13 cellular contexts compared by ENCODE assay signal in the genomic region with DNA sequence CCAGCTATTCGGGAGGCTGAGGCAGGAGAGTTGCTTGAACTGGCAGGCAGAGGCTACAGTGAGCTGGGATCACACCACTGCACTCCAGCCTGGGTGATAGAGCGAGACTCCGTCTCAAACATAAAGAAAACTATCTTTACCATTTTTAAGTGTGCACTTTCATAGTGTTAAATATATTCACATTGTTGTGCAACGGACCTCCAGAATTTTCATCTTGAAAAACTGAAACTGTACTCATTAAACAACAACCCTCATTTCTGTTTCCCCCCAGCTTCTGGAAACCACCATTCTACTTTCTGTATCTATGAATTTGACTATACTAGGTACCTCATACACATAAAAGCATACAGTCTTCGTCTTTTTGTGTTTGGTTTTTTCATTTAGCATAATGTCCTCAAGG. TPM values are rescaled to one million over a fixed set of nuclear protein-coding genes. Genes with fewer than 3 reads are reported as not detected.
DNase-seq lines count a peak whose midpoint lies in the region; ATAC-seq lines count a peak whose summit lies in the region.
"Had no signal": no experiment of that assay in that cellular context is flagged by ENCODE, and none has a peak within 500 bp of the region (broad histone marks: within the 10 kb centered on the region; RNA-seq: fewer than 3 reads in every experiment).

No MANE protein-coding gene starts in this region.

- H3K36me3 ChIP-seq in HAP-1 (replicated peaks) (no peaks in the 10 kb centered on the region), H7 (replicated peaks; ENCODE audit: control insufficient read depth, insufficient read depth, low read length) (no peaks in the 10 kb centered on the region)
- H3K36me3 ChIP-seq: vagina had no signal

- DNase-seq in HAP-1 (ENCODE audit: low spot score in 2 of 2): no peak
- no peak for DNase-seq in NCI-H82 treated with DMSO at 0.1 percent for 48 hours (lab: John Stamatoyannopoulos, UW; ENCODE audit: unreplicated experiment)
- DNase-seq in H7: no peak
- DNase-seq in NCI-H82 (lab: John Stamatoyannopoulos, UW): no peak
- DNase-seq: activated naive CD4-positive, alpha-beta T cell; CD8-positive, alpha-beta T cell; NCI-H1694 treated with DMSO at 0.1 percent for 48 hours had no signal

- H3K4me1 ChIP-seq in HAP-1: peaks cover 5% of the 10 kb centered on the region
- H3K4me1 ChIP-seq: vagina had no signal

- H3K9me3 ChIP-seq in HAP-1: no peaks in the 10 kb centered on the region
- H3K9me3 ChIP-seq: vagina had no signal

- in situ Hi-C loops in HAP-1 (cut with MboI; ENCODE audit: low sequenced_read_pairs): no loop called here

- H3K4me3 ChIP-seq in HAP-1: no peak overlapping the region
- H3K4me3 ChIP-seq in H7 (ENCODE audit: insufficient read depth, low read depth, low read length): no peak overlapping the region
- H3K4me3 ChIP-seq: lung, vagina had no signal

- H3K27me3 ChIP-seq in HAP-1 (ENCODE audit: low read depth) (no peaks in the 10 kb centered on the region), H7 (ENCODE audit: control insufficient read depth, insufficient read depth, low read length) (no peaks in the 10 kb centered on the region)
- H3K27me3 ChIP-seq: vagina had no signal

- ATAC-seq in GM18858 (IDR thresholded peaks at IDR 0.05; ENCODE audit: unreplicated experiment): peak; percentile 93
- ATAC-seq in GM19463 (IDR thresholded peaks at IDR 0.05; ENCODE audit: unreplicated experiment): peak; percentile 91
- ATAC-seq in HG02885 (IDR thresholded peaks at IDR 0.05; ENCODE audit: poor library complexity, unreplicated experiment): peak; percentile 86
- peak; percentile 84 for ATAC-seq in HG03571 (IDR thresholded peaks at IDR 0.05; ENCODE audit: unreplicated experiment)
- ATAC-seq: CD8-positive, alpha-beta T cell had no signal

RNA-seq across cellular contexts. Expression of a gene that starts 26.7 kb away (rescaled TPM):
- 12.6 and 16.4 TPM in 2 replicates for total RNA-seq in H7 (2014; rRNA removed; shearing (Covaris generic))
